In the genomic region with DNA sequence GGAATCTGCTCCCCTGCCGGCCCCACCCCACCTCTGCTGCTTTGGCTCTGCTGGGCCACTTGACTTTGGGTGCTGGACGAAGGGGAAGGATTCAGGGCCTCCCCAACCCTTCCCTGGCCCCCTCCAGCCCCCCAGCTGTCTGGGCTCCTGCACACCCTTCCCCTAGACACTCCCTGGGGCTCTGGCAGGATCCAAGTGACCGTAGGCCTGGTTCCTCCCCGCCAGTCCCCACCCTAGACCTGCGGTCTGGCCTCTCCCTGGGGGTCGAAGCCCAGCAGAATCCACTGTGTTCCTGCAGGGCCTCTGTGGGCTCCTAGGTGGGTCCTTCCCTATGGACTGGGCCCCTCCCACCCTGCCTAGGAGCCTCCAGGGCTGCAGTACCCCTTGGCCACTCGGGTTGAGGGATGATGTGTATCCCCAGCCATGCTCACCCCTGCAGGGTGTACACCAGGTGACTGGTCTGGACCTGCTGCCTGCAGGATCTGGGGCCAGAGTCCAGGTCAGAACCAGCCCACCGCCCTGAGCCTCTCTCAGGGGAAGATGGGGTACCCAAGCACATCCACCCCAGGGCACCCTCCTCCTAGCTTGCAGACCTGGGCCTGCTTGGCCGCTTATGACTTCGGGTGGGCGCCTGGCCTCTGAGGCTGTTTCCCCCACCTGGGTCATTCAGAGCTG, we compare ENCODE assay signal across 11 cellular contexts. TPM values are rescaled to one million over a fixed set of nuclear protein-coding genes. Genes with fewer than 3 reads are reported as not detected.
DNase-seq lines count a peak whose midpoint lies in the region; ATAC-seq and TF ChIP-seq lines count a peak whose summit lies in the region.
"Had no signal": no experiment of that assay in that cellular context is flagged by ENCODE, and none has a peak within 500 bp of the region (broad histone marks: within the 10 kb centered on the region; RNA-seq: fewer than 3 reads in every experiment).

No MANE protein-coding gene starts in this region.

- peaks cover 14 to 39% of the 10 kb centered on the region in 2 donors for H3K4me1 Mint-ChIP-seq in natural killer cell
- peaks cover 8% of the 10 kb centered on the region for H3K4me1 Mint-ChIP-seq in type B pancreatic cell (ENCODE audit: unreplicated experiment)
- H3K4me1 Mint-ChIP-seq in glutamatergic neuron (ENCODE audit: low read depth, unreplicated experiment): peaks cover 10% of the 10 kb centered on the region

- ATAC-seq in natural killer cell: no peak

- peak; percentile 3 for DNase-seq in activated gamma-delta T cell treated with Interleukin-2 at 50 U/mL for 16 hours
- DNase-seq in activated gamma-delta T cell (lab: John Stamatoyannopoulos, UW): no peak
- peak; percentile 72 for DNase-seq in coronary artery (ENCODE audit: low spot score)
- peak; percentile 16 for DNase-seq in natural killer cell
- DNase-seq in type B pancreatic cell (ENCODE audit: extremely low spot score, unreplicated experiment): no peak
- no peak for DNase-seq in NCI-H2171 (lab: John Stamatoyannopoulos, UW)
- DNase-seq in NCI-H2081 treated with DMSO at 0.1 percent for 48 hours (lab: John Stamatoyannopoulos, UW): no peak
- no peak for DNase-seq in glutamatergic neuron
- DNase-seq: NCI-H187 had no signal

- TF ChIP-seq CTCF in coronary artery (IDR thresholded peaks at IDR 0.05): no peak
- TF ChIP-seq CTCF in natural killer cell (IDR thresholded peaks at IDR 0.05): no peak
- no peak for TF ChIP-seq CTCF in type B pancreatic cell (conservative IDR thresholded peaks at IDR 0.05)
- no peak for TF ChIP-seq CTCF in glutamatergic neuron (IDR thresholded peaks at IDR 0.05; ENCODE audit: partially characterized antibody, unreplicated experiment)

- H3K27me3 Mint-ChIP-seq in natural killer cell (ENCODE audit: low read depth in 2 of 2) (no peaks in the 10 kb centered on the region), type B pancreatic cell (peaks cover 7% of the 10 kb centered on the region), glutamatergic neuron (ENCODE audit: unreplicated experiment) (peaks cover 16% of the 10 kb centered on the region)

- H3K4me3 ChIP-seq in coronary artery: peak overlapping the region; percentile 48

- H3K36me3 Mint-ChIP-seq in natural killer cell (no peaks in the 10 kb centered on the region), type B pancreatic cell (peaks cover 5% of the 10 kb centered on the region), glutamatergic neuron (ENCODE audit: unreplicated experiment) (no peaks in the 10 kb centered on the region)

- H3K27ac Mint-ChIP-seq in natural killer cell (peak overlapping the region; percentile 48 to 90), type B pancreatic cell (peak overlapping the region; percentile 55), glutamatergic neuron (ENCODE audit: unreplicated experiment) (no peak overlapping the region)
- H3K27ac Mint-ChIP-seq: T-helper 2 cell treated with Interferon-gamma antibody and Interleukin-4, amounts not matched to agents 5 μg/mL and 100 μg/mL, for 36 hours had no signal

- H3K4me3 Mint-ChIP-seq in natural killer cell: no peak overlapping the region
- no peak overlapping the region for H3K4me3 Mint-ChIP-seq in type B pancreatic cell
- no peak overlapping the region for H3K4me3 Mint-ChIP-seq in glutamatergic neuron (ENCODE audit: unreplicated experiment)
- H3K4me3 Mint-ChIP-seq: T-helper 2 cell treated with Interferon-gamma antibody and Interleukin-4, amounts not matched to agents 5 μg/mL and 100 μg/mL, for 36 hours had no signal

- peak overlapping the region; percentile 43 to 99 for H3K27ac ChIP-seq in coronary artery
- H3K27ac ChIP-seq: C4-2B had no signal

- H3K9me3 Mint-ChIP-seq in natural killer cell (no peaks in the 10 kb centered on the region), type B pancreatic cell (no peaks in the 10 kb centered on the region), glutamatergic neuron (ENCODE audit: unreplicated experiment) (peaks cover 6% of the 10 kb centered on the region)
- H3K9me3 Mint-ChIP-seq: T-helper 2 cell treated with Interferon-gamma antibody and Interleukin-4, amounts not matched to agents 5 μg/mL and 100 μg/mL, for 36 hours had no signal

- intact Hi-C loops in natural killer cell (cut with micrococcal nuclease): no loop called here

RNA-seq across cellular contexts. Expression of a gene that starts 5.6 kb away (rescaled TPM):
- 100 to 1,000 TPM; 107 to 130 (median 129) TPM for total RNA-seq in natural killer cell
- total RNA-seq in type B pancreatic cell (ENCODE audit: low replicate concordance): 36.7 and 58.6 TPM in 2 replicates
- 32.3 TPM for total RNA-seq in glutamatergic neuron (ENCODE audit: unreplicated experiment)

RNA-seq across cellular contexts. Expression of a gene that starts 46.4 kb away (rescaled TPM):
- total RNA-seq in natural killer cell (not detected), type B pancreatic cell (ENCODE audit: low replicate concordance) (0.10 TPM in 1 of 2 replicates, not detected in the other), glutamatergic neuron (ENCODE audit: unreplicated experiment) (not detected)

RNA-seq across cellular contexts. Expression of a gene that starts 47.7 kb away (rescaled TPM):
- 10 to 100 TPM; 45.1 to 69.8 (median 48.5) TPM for total RNA-seq in natural killer cell
- 45.2 and 55.8 TPM in 2 replicates for total RNA-seq in type B pancreatic cell (ENCODE audit: low replicate concordance)
- total RNA-seq in glutamatergic neuron (ENCODE audit: unreplicated experiment): 24.9 TPM

RNA-seq across cellular contexts. Expression of a gene that starts 47.9 kb away (rescaled TPM):
- total RNA-seq in natural killer cell (10 to 100 TPM; 17.2 to 22.7 (median 19.2) TPM), type B pancreatic cell (ENCODE audit: low replicate concordance) (30.0 and 37.6 TPM in 2 replicates), glutamatergic neuron (ENCODE audit: unreplicated experiment) (14.7 TPM)

Comparison
In these comparisons a context has a peak if more than half of its experiments do, and no peak if none do; other contexts are left out.
1. DNase-seq: peak in activated gamma-delta T cell treated with Interleukin-2 at 50 U/mL for 16 hours (single experiment), coronary artery (single experiment) and natural killer cell (single experiment); none in activated gamma-delta T cell (single experiment), type B pancreatic cell (single experiment), NCI-H2171 (single experiment), NCI-H2081 treated with DMSO at 0.1 percent for 48 hours (single experiment) and glutamatergic neuron (single experiment).